1 cellular context compared by ENCODE assay signal in the genomic region with DNA sequence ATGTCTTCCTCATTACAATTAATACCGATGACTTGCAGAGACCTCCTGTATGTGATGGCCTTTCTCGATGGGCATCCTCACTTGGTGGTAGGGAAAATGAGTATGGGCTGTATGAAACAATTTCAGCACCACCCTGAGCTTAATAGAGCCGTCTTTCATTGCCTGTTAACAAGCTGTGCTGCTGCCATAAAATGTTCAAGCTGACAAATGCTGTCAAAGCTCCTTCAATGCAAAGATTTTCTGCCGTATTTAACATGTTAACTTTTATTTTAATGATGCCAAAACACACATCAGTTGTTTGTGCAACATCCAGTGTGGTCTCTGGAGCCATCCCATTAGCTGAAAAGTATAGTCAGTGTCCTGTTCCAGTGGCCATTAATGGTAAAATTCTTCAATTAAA.
TF ChIP-seq lines count a peak whose summit lies in the region.

No MANE protein-coding gene starts in this region.

TF ChIP-seq in GM23338, 12 proteins besides CTCF, POLR2A, EP300 and RAD21:
- TF ChIP-seq, protein P1, sequence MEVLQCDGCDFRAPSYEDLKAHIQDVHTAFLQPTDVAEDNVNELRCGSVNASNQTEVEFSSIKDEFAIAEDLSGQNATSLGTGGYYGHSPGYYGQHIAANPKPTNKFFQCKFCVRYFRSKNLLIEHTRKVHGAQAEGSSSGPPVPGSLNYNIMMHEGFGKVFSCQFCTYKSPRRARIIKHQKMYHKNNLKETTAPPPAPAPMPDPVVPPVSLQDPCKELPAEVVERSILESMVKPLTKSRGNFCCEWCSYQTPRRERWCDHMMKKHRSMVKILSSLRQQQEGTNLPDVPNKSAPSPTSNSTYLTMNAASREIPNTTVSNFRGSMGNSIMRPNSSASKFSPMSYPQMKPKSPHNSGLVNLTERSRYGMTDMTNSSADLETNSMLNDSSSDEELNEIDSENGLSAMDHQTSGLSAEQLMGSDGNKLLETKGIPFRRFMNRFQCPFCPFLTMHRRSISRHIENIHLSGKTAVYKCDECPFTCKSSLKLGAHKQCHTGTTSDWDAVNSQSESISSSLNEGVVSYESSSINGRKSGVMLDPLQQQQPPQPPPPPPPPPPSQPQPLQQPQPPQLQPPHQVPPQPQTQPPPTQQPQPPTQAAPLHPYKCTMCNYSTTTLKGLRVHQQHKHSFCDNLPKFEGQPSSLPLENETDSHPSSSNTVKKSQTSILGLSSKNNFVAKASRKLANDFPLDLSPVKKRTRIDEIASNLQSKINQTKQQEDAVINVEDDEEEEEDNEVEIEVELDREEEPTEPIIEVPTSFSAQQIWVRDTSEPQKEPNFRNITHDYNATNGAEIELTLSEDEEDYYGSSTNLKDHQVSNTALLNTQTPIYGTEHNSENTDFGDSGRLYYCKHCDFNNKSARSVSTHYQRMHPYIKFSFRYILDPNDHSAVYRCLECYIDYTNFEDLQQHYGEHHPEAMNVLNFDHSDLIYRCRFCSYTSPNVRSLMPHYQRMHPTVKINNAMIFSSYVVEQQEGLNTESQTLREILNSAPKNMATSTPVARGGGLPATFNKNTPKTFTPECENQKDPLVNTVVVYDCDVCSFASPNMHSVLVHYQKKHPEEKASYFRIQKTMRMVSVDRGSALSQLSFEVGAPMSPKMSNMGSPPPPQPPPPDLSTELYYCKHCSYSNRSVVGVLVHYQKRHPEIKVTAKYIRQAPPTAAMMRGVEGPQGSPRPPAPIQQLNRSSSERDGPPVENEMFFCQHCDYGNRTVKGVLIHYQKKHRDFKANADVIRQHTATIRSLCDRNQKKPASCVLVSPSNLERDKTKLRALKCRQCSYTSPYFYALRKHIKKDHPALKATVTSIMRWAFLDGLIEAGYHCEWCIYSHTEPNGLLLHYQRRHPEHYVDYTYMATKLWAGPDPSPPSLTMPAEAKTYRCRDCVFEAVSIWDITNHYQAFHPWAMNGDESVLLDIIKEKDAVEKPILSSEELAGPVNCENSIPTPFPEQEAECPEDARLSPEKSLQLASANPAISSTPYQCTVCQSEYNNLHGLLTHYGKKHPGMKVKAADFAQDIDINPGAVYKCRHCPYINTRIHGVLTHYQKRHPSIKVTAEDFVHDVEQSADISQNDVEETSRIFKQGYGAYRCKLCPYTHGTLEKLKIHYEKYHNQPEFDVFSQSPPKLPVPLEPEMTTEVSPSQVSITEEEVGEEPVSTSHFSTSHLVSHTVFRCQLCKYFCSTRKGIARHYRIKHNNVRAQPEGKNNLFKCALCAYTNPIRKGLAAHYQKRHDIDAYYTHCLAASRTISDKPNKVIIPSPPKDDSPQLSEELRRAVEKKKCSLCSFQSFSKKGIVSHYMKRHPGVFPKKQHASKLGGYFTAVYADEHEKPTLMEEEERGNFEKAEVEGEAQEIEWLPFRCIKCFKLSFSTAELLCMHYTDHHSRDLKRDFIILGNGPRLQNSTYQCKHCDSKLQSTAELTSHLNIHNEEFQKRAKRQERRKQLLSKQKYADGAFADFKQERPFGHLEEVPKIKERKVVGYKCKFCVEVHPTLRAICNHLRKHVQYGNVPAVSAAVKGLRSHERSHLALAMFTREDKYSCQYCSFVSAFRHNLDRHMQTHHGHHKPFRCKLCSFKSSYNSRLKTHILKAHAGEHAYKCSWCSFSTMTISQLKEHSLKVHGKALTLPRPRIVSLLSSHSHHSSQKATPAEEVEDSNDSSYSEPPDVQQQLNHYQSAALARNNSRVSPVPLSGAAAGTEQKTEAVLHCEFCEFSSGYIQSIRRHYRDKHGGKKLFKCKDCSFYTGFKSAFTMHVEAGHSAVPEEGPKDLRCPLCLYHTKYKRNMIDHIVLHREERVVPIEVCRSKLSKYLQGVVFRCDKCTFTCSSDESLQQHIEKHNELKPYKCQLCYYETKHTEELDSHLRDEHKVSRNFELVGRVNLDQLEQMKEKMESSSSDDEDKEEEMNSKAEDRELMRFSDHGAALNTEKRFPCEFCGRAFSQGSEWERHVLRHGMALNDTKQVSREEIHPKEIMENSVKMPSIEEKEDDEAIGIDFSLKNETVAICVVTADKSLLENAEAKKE (CRISPR knock-in tag; IDR thresholded peaks at IDR 0.05): no peak
- TF ChIP-seq JUNB (IDR thresholded peaks at IDR 0.05; ENCODE audit: unreplicated experiment): no peak
- no peak for TF ChIP-seq ETS1 (IDR thresholded peaks at IDR 0.05)
- TF ChIP-seq POLR2AphosphoS5 (IDR thresholded peaks at IDR 0.05; ENCODE audit: low read depth): no peak
- TF ChIP-seq ZNF114 (CRISPR knock-in tag; IDR thresholded peaks at IDR 0.05): no peak
- TF ChIP-seq CREB1 (CRISPR knock-in tag; IDR thresholded peaks at IDR 0.05; ENCODE audit: low read depth): no peak
